14 cellular contexts compared by ENCODE assay signal in genomic region chr19:42078058-42078457, GRCh38. TPM values are rescaled to one million over a fixed set of nuclear protein-coding genes. Genes with fewer than 3 reads are reported as not detected.
DNase-seq lines count a peak whose midpoint lies in the region; ATAC-seq, FAIRE-seq and TF ChIP-seq lines count a peak whose summit lies in the region.
"Had no signal": no experiment of that assay in that cellular context is flagged by ENCODE, and none has a peak within 500 bp of the region (broad histone marks: within the 10 kb centered on the region; RNA-seq: fewer than 3 reads in every experiment).

No MANE protein-coding gene starts in this region.

- no peak for FAIRE-seq in HTR-8/SVneo (lab: Jason Lieb, UNC)

- H3K4me1 ChIP-seq in BLaER1 treated with 17β-estradiol and CSF1 and Interleukin-3, amounts not matched to agents 10 nM and 100 nM, result peaks cover 26 to 57% (median 46%) of the 10 kb centered on the region in 10 experiments

- no peaks in the 10 kb centered on the region for H3K9me3 ChIP-seq in BLaER1 treated with 17β-estradiol and CSF1 and Interleukin-3, amounts not matched to agents 10 nM and 100 nM (replicated peaks in 1 of 11)

- TF ChIP-seq CTCF in HFF-Myc (IDR thresholded peaks at IDR 0.05; ENCODE audit: low read depth, low read length, missing control alignments), result no peak

- H3K27me3 ChIP-seq in BLaER1 treated with 17β-estradiol and CSF1 and Interleukin-3, amounts not matched to agents 10 nM and 100 nM, result no peaks in the 10 kb centered on the region
- H3K27me3 ChIP-seq: foreskin keratinocyte had no signal

- H3K9me3 Mint-ChIP-seq in activated naive CD8-positive, alpha-beta T cell treated with anti-CD3 and anti-CD28 coated beads, Interleukin-2, amount 50 U/mL, for 24 hours, result no peaks in the 10 kb centered on the region
- no peaks in the 10 kb centered on the region for H3K9me3 Mint-ChIP-seq in naive thymus-derived CD8-positive, alpha-beta T cell

- ATAC-seq in activated naive CD8-positive, alpha-beta T cell treated with anti-CD3 and anti-CD28 coated beads, Interleukin-2, amount 50 U/mL, for 24 hours, result no peak
- ATAC-seq in naive thymus-derived CD8-positive, alpha-beta T cell, result no peak
- ATAC-seq in GM18502 (IDR thresholded peaks at IDR 0.05; ENCODE audit: poor library complexity, unreplicated experiment), result no peak
- ATAC-seq: foreskin keratinocyte, sciatic nerve had no signal

- H3K27ac Mint-ChIP-seq in activated naive CD8-positive, alpha-beta T cell treated with anti-CD3 and anti-CD28 coated beads, Interleukin-2, amount 50 U/mL, for 24 hours, result peak overlapping the region; percentile 92
- peak overlapping the region; percentile 20 to 100 (median 95) for H3K27ac Mint-ChIP-seq in naive thymus-derived CD8-positive, alpha-beta T cell

- peak overlapping the region; percentile 87 to 95 (median 91); a peak in 21 of 22 replicates for H3K9ac ChIP-seq in BLaER1 treated with 17β-estradiol and CSF1 and Interleukin-3, amounts not matched to agents 10 nM and 100 nM
- H3K9ac ChIP-seq: KMS-11 had no signal

- POLR2A ChIA-PET in naive thymus-derived CD8-positive, alpha-beta T cell (lab: Charles Lee), result no interaction called here

- peaks cover 56 to 69% (median 67%) of the 10 kb centered on the region in 11 experiments; a peak in 21 of 22 replicates for H4K20me1 ChIP-seq in BLaER1 treated with 17β-estradiol and CSF1 and Interleukin-3, amounts not matched to agents 10 nM and 100 nM

- DNase-seq in HFF-Myc (ENCODE audit: extremely low read depth, low read depth) (no peak), NCI-H748 treated with DMSO at 0.1 percent for 48 hours (lab: John Stamatoyannopoulos, UW) (no peak), HTR-8/SVneo (ENCODE audit: insufficient read length, low spot score) (no peak), RKO (ENCODE audit: low spot score) (no peak)
- DNase-seq in activated naive CD8-positive, alpha-beta T cell treated with anti-CD3 and anti-CD28 coated beads, Interleukin-2, amount 50 U/mL, for 24 hours, result no peak
- DNase-seq in naive thymus-derived CD8-positive, alpha-beta T cell, result no peak
- DNase-seq: activated CD8-positive, alpha-beta memory T cell treated with anti-CD3 and anti-CD28 coated beads, Interleukin-2, amount 50 U/mL, for 4 hours; foreskin keratinocyte; NCI-H2171 treated with DMSO at 0.1 percent for 48 hours had no signal

- peak overlapping the region; percentile 98 for H3K4me3 Mint-ChIP-seq in activated naive CD8-positive, alpha-beta T cell treated with anti-CD3 and anti-CD28 coated beads, Interleukin-2, amount 50 U/mL, for 24 hours
- peak overlapping the region in 9 of 10 donors; percentile 16 to 96 (median 94) for H3K4me3 Mint-ChIP-seq in naive thymus-derived CD8-positive, alpha-beta T cell

- H3K27ac ChIP-seq in BLaER1 treated with 17β-estradiol and CSF1 and Interleukin-3, amounts not matched to agents 10 nM and 100 nM, result peak overlapping the region in 1 of 11 experiments; percentile 9; a peak in 1 of 22 replicates
- H3K27ac ChIP-seq: KMS-11 had no signal

- H3K36me3 Mint-ChIP-seq in activated naive CD8-positive, alpha-beta T cell treated with anti-CD3 and anti-CD28 coated beads, Interleukin-2, amount 50 U/mL, for 24 hours (ENCODE audit: low read depth), result peaks cover 30% of the 10 kb centered on the region
- H3K36me3 Mint-ChIP-seq in naive thymus-derived CD8-positive, alpha-beta T cell, result peaks cover 0 to 40% (median 2%) of the 10 kb centered on the region in 3 donors

- H3K4me3 ChIP-seq in BLaER1 treated with 17β-estradiol and CSF1 and Interleukin-3, amounts not matched to agents 10 nM and 100 nM, result peak overlapping the region; percentile 69 to 94 (median 84); a peak in 15 of 20 replicates
- H3K4me3 ChIP-seq in HFF-Myc (replicated peaks; ENCODE audit: low read depth, low read length), result peak overlapping the region; percentile 88

- H3K27me3 Mint-ChIP-seq in activated naive CD8-positive, alpha-beta T cell treated with anti-CD3 and anti-CD28 coated beads, Interleukin-2, amount 50 U/mL, for 24 hours, result no peaks in the 10 kb centered on the region
- H3K27me3 Mint-ChIP-seq in naive thymus-derived CD8-positive, alpha-beta T cell, result peaks cover 0 to 2% (median 0%) of the 10 kb centered on the region in 5 donors

- H3K4me1 Mint-ChIP-seq in activated naive CD8-positive, alpha-beta T cell treated with anti-CD3 and anti-CD28 coated beads, Interleukin-2, amount 50 U/mL, for 24 hours, result peaks cover 49% of the 10 kb centered on the region
- peaks cover 32 to 52% (median 46%) of the 10 kb centered on the region in 4 donors for H3K4me1 Mint-ChIP-seq in naive thymus-derived CD8-positive, alpha-beta T cell

- H3K36me3 ChIP-seq in BLaER1 treated with 17β-estradiol and CSF1 and Interleukin-3, amounts not matched to agents 10 nM and 100 nM, result peaks cover 35 to 56% (median 53%) of the 10 kb centered on the region in 11 experiments

- H3K4me2 ChIP-seq in BLaER1 treated with 17β-estradiol and CSF1 and Interleukin-3, amounts not matched to agents 10 nM and 100 nM, result peak overlapping the region; percentile 89 to 100 (median 99)

RNA-seq across cellular contexts. Expression of gene ZNF574, which starts 2.1 kb away (rescaled TPM):
- total RNA-seq in naive thymus-derived CD8-positive, alpha-beta T cell, result 10 to 100 TPM; 18.3 to 20.8 TPM
- 10 to 100 TPM in 1 of 3 donors, 1 to 10 TPM in 2; 7.8 to 21.5 (median 8.0) TPM for polyA plus RNA-seq in naive thymus-derived CD8-positive, alpha-beta T cell

RNA-seq across cellular contexts. Expression of gene GRIK5, which starts 8.1 kb away (rescaled TPM):
- total RNA-seq in naive thymus-derived CD8-positive, alpha-beta T cell, result under 1 TPM; 0.25 to 0.34 TPM
- not detected for polyA plus RNA-seq in naive thymus-derived CD8-positive, alpha-beta T cell
- total RNA-seq: SK-MEL-5 had no signal

RNA-seq across cellular contexts. Expression of gene POU2F2, which starts 54.2 kb away (rescaled TPM):
- total RNA-seq in naive thymus-derived CD8-positive, alpha-beta T cell, result 10 to 100 TPM; 85.0 to 88.5 TPM
- 1 to 10 TPM; 2.4 to 6.6 (median 4.7) TPM for polyA plus RNA-seq in naive thymus-derived CD8-positive, alpha-beta T cell
- total RNA-seq: SK-MEL-5 had no signal
